Comparison of ENCODE assay signal across 12 cellular contexts in the genomic region with DNA sequence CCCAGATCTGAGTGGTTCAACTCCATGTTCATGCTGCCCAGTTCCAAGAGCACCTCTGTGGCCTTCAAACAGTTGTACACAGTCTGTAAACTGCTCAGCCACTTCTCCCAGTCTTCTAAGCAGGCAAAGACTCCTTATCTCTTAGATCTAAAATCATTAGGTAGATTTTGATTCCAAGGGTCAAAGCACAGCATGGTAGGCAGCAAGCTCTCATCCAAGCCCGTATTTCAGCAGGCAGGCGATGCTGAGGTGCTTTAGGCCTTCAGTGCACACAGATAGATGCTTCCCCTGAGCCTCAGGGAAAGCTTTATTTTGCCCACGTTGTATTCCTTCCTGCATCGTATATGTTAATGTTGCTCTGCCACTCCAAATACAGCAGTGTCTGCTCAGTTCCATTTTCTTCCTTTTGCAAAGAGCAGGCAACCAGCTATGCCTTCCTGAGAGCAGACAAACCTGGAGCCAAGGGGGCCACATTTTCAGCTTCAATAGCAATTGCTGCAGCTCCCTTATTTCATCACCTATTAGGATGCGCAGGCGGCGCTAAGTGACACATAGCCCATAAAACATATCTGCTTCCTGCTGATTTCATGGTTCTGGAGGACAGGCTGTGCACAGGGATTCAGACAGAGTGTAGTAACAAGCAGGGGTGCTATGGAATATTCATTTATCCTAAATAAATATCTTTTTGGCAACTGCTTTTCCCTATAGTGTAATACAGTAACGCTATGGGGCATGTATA.
DNase-seq lines count a peak whose midpoint lies in the region; ATAC-seq and TF ChIP-seq lines count a peak whose summit lies in the region.
"Had no signal": no experiment of that assay in that cellular context is flagged by ENCODE, and none has a peak within 500 bp of the region (broad histone marks: within the 10 kb centered on the region; RNA-seq: fewer than 3 reads in every experiment).

No MANE protein-coding gene starts in this region.

- no peak for ATAC-seq in SK-N-SH treated with all-trans-retinoic acid at 6 μM for 48 hours
- peak; percentile 50 for ATAC-seq in left lobe of liver
- ATAC-seq in HG03460 (IDR thresholded peaks at IDR 0.05; ENCODE audit: unreplicated experiment) = no peak
- ATAC-seq: foreskin keratinocyte, left ventricle myocardium superior, sciatic nerve had no signal

- H3K4me1 Mint-ChIP-seq in type B pancreatic cell (ENCODE audit: unreplicated experiment) = peaks cover 34% of the 10 kb centered on the region

- DNase-seq in SK-N-SH = peak; percentile 26
- peak; percentile 77 for DNase-seq in amniotic epithelial cell (ENCODE audit: low read depth)
- DNase-seq in left lobe of liver (ENCODE audit: low spot score) = no peak
- no peak for DNase-seq in type B pancreatic cell (ENCODE audit: extremely low spot score, unreplicated experiment)
- DNase-seq in COR-L47 (lab: John Stamatoyannopoulos, UW) = no peak
- no peak for DNase-seq in iPS-NIHi11 (ENCODE audit: low spot score)
- DNase-seq: activated T-cell treated with anti-CD3 and anti-CD28 coated beads, Interleukin-2, amount 50 U/mL, for 48 hours; left ventricle myocardium superior had no signal

- POLR2A ChIA-PET in SK-N-SH (lab: Yijun Ruan, JAX) = no interaction called here

- H3K4me2 ChIP-seq in SK-N-SH = no peak overlapping the region; the same call in 1 of the 2 replicates

- no peaks in the 10 kb centered on the region for H3K9me3 ChIP-seq in SK-N-SH

- TF ChIP-seq EP300 in SK-N-SH (IDR thresholded peaks at IDR 0.05; ENCODE audit: borderline replicate concordance in 1 of 2, low read depth in 1 of 2, low read length in 1 of 2) = no peak

- H3K36me3 ChIP-seq in SK-N-SH (replicated peaks in 1 of 2; ENCODE audit: control insufficient read depth in 1 of 2, insufficient read depth in 2 of 2, low read length in 1 of 2) = no peaks in the 10 kb centered on the region

- CTCF ChIA-PET in SK-N-SH (lab: Yijun Ruan, JAX) = interaction anchor here (0.8 kb wide), 1 partner anchor 9 kb away, joined by 4 read pairs; no protein-coding TSS in a partner anchor

- no peak for TF ChIP-seq RAD21 in SK-N-SH (IDR thresholded peaks at IDR 0.05; ENCODE audit: low read length)

- no peak overlapping the region for H3K4me3 ChIP-seq in SK-N-SH (ENCODE audit: low read depth in 2 of 2, low read length in 1 of 2)

- no peaks in the 10 kb centered on the region for H4K20me1 ChIP-seq in SK-N-SH (ENCODE audit: insufficient read depth)

- H3F3A ChIP-seq in SK-N-SH (replicated peaks; ENCODE audit: insufficient read depth) = peaks cover 24% of the 10 kb centered on the region

- peaks cover 76% of the 10 kb centered on the region for H3K79me2 ChIP-seq in SK-N-SH (ENCODE audit: insufficient read depth)

- no peak overlapping the region for H2AFZ ChIP-seq in SK-N-SH (ENCODE audit: low read depth)

- H3K4me1 ChIP-seq in SK-N-SH (ENCODE audit: control insufficient read depth in 1 of 2, insufficient read depth in 2 of 2, low read depth in 1 of 2, low read length in 1 of 2) = peaks cover 36 to 45% of the 10 kb centered on the region in 2 experiments

- H3K9me2 ChIP-seq in SK-N-SH = no peaks in the 10 kb centered on the region

- peak overlapping the region; percentile 50 for H3K27ac Mint-ChIP-seq in type B pancreatic cell

- H3K9ac ChIP-seq in SK-N-SH = no peak overlapping the region

- TF ChIP-seq CTCF in SK-N-SH (IDR thresholded peaks at IDR 0.05) (no peak), type B pancreatic cell (conservative IDR thresholded peaks at IDR 0.05) (no peak)

- H3K27me3 Mint-ChIP-seq in type B pancreatic cell = no peaks in the 10 kb centered on the region

- no peak overlapping the region for H3K4me3 Mint-ChIP-seq in type B pancreatic cell

- no peaks in the 10 kb centered on the region for H3K9me3 Mint-ChIP-seq in type B pancreatic cell

- H3K36me3 Mint-ChIP-seq in type B pancreatic cell = peaks cover 32% of the 10 kb centered on the region

- no peaks in the 10 kb centered on the region for H3K27me3 ChIP-seq in SK-N-SH (ENCODE audit: insufficient read depth)
- H3K27me3 ChIP-seq: foreskin keratinocyte had no signal

- 82% methylated on average over 8 of the region's 8 CpGs for WGBS in SK-N-SH (ENCODE audit: low lambda C conversion rate)

- peak overlapping the region; percentile 95 to 99 for H3K27ac ChIP-seq in SK-N-SH (ENCODE audit: low read depth in 2 of 2, low read length in 1 of 2)

TF ChIP-seq in SK-N-SH, 30 proteins besides CTCF, POLR2A, EP300 and RAD21 (continues in another document):
- TF ChIP-seq REST (IDR thresholded peaks at IDR 0.05; ENCODE audit: low read depth, low read length) = no peak
- no peak for TF ChIP-seq FOSL2 (IDR thresholded peaks at IDR 0.05; ENCODE audit: borderline replicate concordance, low read depth)
- no peak for TF ChIP-seq MXI1 (IDR thresholded peaks at IDR 0.05; ENCODE audit: low read depth, low read length)
- no peak for TF ChIP-seq SIN3A (IDR thresholded peaks at IDR 0.05; ENCODE audit: borderline replicate concordance, low read depth, low read length)
- no peak for TF ChIP-seq RCOR1 (IDR thresholded peaks at IDR 0.05; ENCODE audit: low read length)

TF ChIP-seq in SK-N-SH treated with all-trans-retinoic acid at 6 μM for 48 hours, 23 proteins besides CTCF, POLR2A, EP300 and RAD21:
- TF ChIP-seq ESRRG (CRISPR knock-in tag; IDR thresholded peaks at IDR 0.05) (no peak), ISL1 (CRISPR knock-in tag; IDR thresholded peaks at IDR 0.05) (no peak), POU6F1 (CRISPR knock-in tag; IDR thresholded peaks at IDR 0.05; ENCODE audit: borderline replicate concordance, low read depth) (no peak), OSR1 (CRISPR knock-in tag; IDR thresholded peaks at IDR 0.05) (no peak), BACH2 (CRISPR knock-in tag; IDR thresholded peaks at IDR 0.05; ENCODE audit: borderline replicate concordance) (no peak)

Comparison
In these comparisons a context has a peak if more than half of its experiments do, and no peak if none do; other contexts are left out.
1. DNase-seq: peak in SK-N-SH (single experiment) and amniotic epithelial cell (single experiment); none in left lobe of liver (single experiment), type B pancreatic cell (single experiment), COR-L47 (single experiment) and iPS-NIHi11 (single experiment).